ENCODE assay signal across 18 cellular contexts in genomic region chr21:41499920-41500319, GRCh38. TPM values are rescaled to one million over a fixed set of nuclear protein-coding genes. Genes with fewer than 3 reads are reported as not detected.
A peak's percentile ranks its signal among the peaks of the same experiment; 100 is the strongest.
DNase-seq lines count a peak whose midpoint lies in the region; ATAC-seq and TF ChIP-seq lines count a peak whose summit lies in the region.
"Had no signal": no experiment of that assay in that cellular context is flagged by ENCODE, and none has a peak within 500 bp of the region (broad histone marks: within the 10 kb centered on the region; RNA-seq: fewer than 3 reads in every experiment).

No MANE protein-coding gene starts in this region.

- 33% methylated on average over 2 of the region's 2 CpGs for WGBS in right lobe of liver (ENCODE audit: insufficient coverage, low coverage, low lambda C conversion rate, missing lambda C conversion rate)

- TF ChIP-seq POLR2A in right lobe of liver (IDR thresholded peaks at IDR 0.05) (no peak), gastrocnemius medialis (IDR thresholded peaks at IDR 0.05) (no peak)

- peaks cover 0 to 47% (median 19%) of the 10 kb centered on the region in 4 donors for H3K4me1 ChIP-seq in right lobe of liver
- no peaks in the 10 kb centered on the region for H3K4me1 ChIP-seq in rectal smooth muscle tissue (ENCODE audit: control insufficient read depth, insufficient read depth, low read length)
- H3K4me1 ChIP-seq in gastrocnemius medialis: no peaks in the 10 kb centered on the region
- H3K4me1 ChIP-seq: BE2C had no signal

- H3K27ac ChIP-seq in 22Rv1: peak overlapping the region; percentile 92
- peak overlapping the region; percentile 100 for H3K27ac ChIP-seq in VCaP
- peak overlapping the region in 2 of 3 donors; percentile 76 to 88 for H3K27ac ChIP-seq in right lobe of liver
- no peak overlapping the region for H3K27ac ChIP-seq in rectal smooth muscle tissue (ENCODE audit: low read depth, low read length)
- no peak overlapping the region for H3K27ac ChIP-seq in gastrocnemius medialis
- H3K27ac ChIP-seq: RWPE1 had no signal

- H3K9ac ChIP-seq in rectal smooth muscle tissue (ENCODE audit: low read length): no peak overlapping the region

- ATAC-seq in right lobe of liver: peak; percentile 16 to 75 (median 68)
- ATAC-seq in GM19035 (IDR thresholded peaks at IDR 0.05; ENCODE audit: unreplicated experiment): no peak
- ATAC-seq in gastrocnemius medialis: no peak
- ATAC-seq in GM21423 (IDR thresholded peaks at IDR 0.05; ENCODE audit: unreplicated experiment): no peak
- ATAC-seq in GM18858 (IDR thresholded peaks at IDR 0.05; ENCODE audit: unreplicated experiment): no peak

- H3K27me3 ChIP-seq in right lobe of liver (no peaks in the 10 kb centered on the region), rectal smooth muscle tissue (ENCODE audit: control insufficient read depth, insufficient read depth, low read length) (no peaks in the 10 kb centered on the region), gastrocnemius medialis (peaks cover 6 to 13% (median 8%) of the 10 kb centered on the region in 3 donors)
- H3K27me3 ChIP-seq: BE2C had no signal

- TF ChIP-seq CTCF in 22Rv1 (IDR thresholded peaks at IDR 0.05) (no peak), VCaP (conservative IDR thresholded peaks at IDR 0.05) (no peak), right lobe of liver (IDR thresholded peaks at IDR 0.05) (no peak), gastrocnemius medialis (IDR thresholded peaks at IDR 0.05 in 4 of 5, conservative IDR thresholded peaks at IDR 0.05 in 1 of 5) (no peak)

- intact Hi-C loops in right lobe of liver (cut with DNase I): no loop called here
- intact Hi-C loops in gastrocnemius medialis (cut with DNase I; ENCODE audit: low total_unique reads): no loop called here

- DNase-seq in right lobe of liver (peak; percentile 49 to 81 (median 81)), gastrocnemius medialis (no peak)
- DNase-seq: BE2C; CD8-positive, alpha-beta memory T cell; DMS79; KG1; NCI-H1436; NCI-H2029; NCI-H345; NCI-H524 treated with DMSO at 0.1 percent for 48 hours; SIG-M5 had no signal

- H3K36me3 ChIP-seq in right lobe of liver: no peaks in the 10 kb centered on the region
- H3K36me3 ChIP-seq in rectal smooth muscle tissue (ENCODE audit: control insufficient read depth, insufficient read depth, low read length): no peaks in the 10 kb centered on the region
- H3K36me3 ChIP-seq in gastrocnemius medialis: no peaks in the 10 kb centered on the region
- H3K36me3 ChIP-seq: BE2C had no signal

- H3K4me3 ChIP-seq in right lobe of liver (no peak overlapping the region), rectal smooth muscle tissue (ENCODE audit: low read length) (peak overlapping the region; percentile 23), gastrocnemius medialis (no peak overlapping the region)

- no peaks in the 10 kb centered on the region for H3K9me3 ChIP-seq in right lobe of liver
- H3K9me3 ChIP-seq in gastrocnemius medialis: no peaks in the 10 kb centered on the region
- H3K9me3 ChIP-seq: BE2C had no signal

- in situ Hi-C loops in gastrocnemius medialis (cut with MboI; ENCODE audit: low sequenced_read_pairs in 4 of 4): loop anchor here in 1 of 4 donors (25.0 kb wide), 1 partner anchor 87 kb away; no protein-coding TSS in a partner anchor

RNA-seq across cellular contexts. Expression of gene TMPRSS2, which starts 8.0 kb away (rescaled TPM):
- total RNA-seq in right lobe of liver: 10 to 100 TPM; 19.3 to 53.7 (median 20.8) TPM
- 1 to 10 TPM in 1 of 4 donors, under 1 TPM in 1, not detected in 2; 0.09 to 1.2 TPM for total RNA-seq in gastrocnemius medialis
- total RNA-seq: CD8-positive, alpha-beta memory T cell had no signal

Comparison
In these comparisons a context has a peak if more than half of its experiments do, and no peak if none do; other contexts are left out.
1. H3K27ac ChIP-seq: peak in 22Rv1 (single experiment), VCaP (single experiment) and right lobe of liver (2 of 3); none in rectal smooth muscle tissue (single experiment) and gastrocnemius medialis (0 of 4).
2. ATAC-seq: peak in right lobe of liver (4 of 4); none in GM19035 (single experiment), gastrocnemius medialis (0 of 2), GM21423 (single experiment) and GM18858 (single experiment).
3. DNase-seq: peak in right lobe of liver (3 of 3); none in gastrocnemius medialis (0 of 2).
4. RNA of gene TMPRSS2, which starts 8.0 kb away (total RNA-seq): 19.3 to 53.7 TPM in right lobe of liver; 0.09 to 1.2 TPM in gastrocnemius medialis; every median in the first group is over 4 times any median in the second.